8 cellular contexts compared by ENCODE assay signal in genomic region chr1:197146108-197147095, GRCh38. TPM values are rescaled to one million over a fixed set of nuclear protein-coding genes. Genes with fewer than 3 reads are reported as not detected.
DNase-seq lines count a peak whose midpoint lies in the region; ATAC-seq and TF ChIP-seq lines count a peak whose summit lies in the region.

Gene ASPM (minus strand): TSS chr1:197146669. CDS start chr1:197146437, 232 bp downstream.

- BruUV-seq in A673 (replicated peaks; lab: Mats Ljungman, UMichigan): TSS peak; percentile 57

- H3K36me3 ChIP-seq in A673 (ENCODE audit: insufficient read depth, low read length, poor library complexity, severe bottlenecking): peaks cover 32% of the 10 kb centered on the region

- DNase-seq in A673 (ENCODE audit: low spot score) (peak; percentile 98), NCI-H2171 (lab: John Stamatoyannopoulos, UW) (peak; percentile 93), UCSD-AML1 (lab: John Stamatoyannopoulos, UW; ENCODE audit: unreplicated experiment) (peak; percentile 87), brain pericyte (ENCODE audit: low read depth, low spot score) (peak; percentile 84), skeletal muscle cell (ENCODE audit: low read depth) (peak; percentile 79)

- H3K27me3 ChIP-seq in A673 (replicated peaks; ENCODE audit: insufficient read depth, low read depth, low read length, poor library complexity): no peaks in the 10 kb centered on the region

- CTCF ChIA-PET in A673 (lab: Charles Lee): no interaction called here

- intact Hi-C loops in A673 (cut with micrococcal nuclease; ENCODE audit: unreplicated experiment): no loop called here

- H3K4me3 ChIP-seq in A673 (ENCODE audit: low read depth, low read length, poor library complexity, severe bottlenecking) (peak within 1 kb of the TSS; percentile 71), iPS-11a (ENCODE audit: low read depth, low read length) (peak within 1 kb of the TSS; percentile 82), skeletal muscle cell (ENCODE audit: low read depth, low read length) (peak within 1 kb of the TSS; percentile 95)

- peaks cover 26% of the 10 kb centered on the region for H3K4me1 ChIP-seq in A673 (ENCODE audit: insufficient read depth, low read length, poor library complexity, severe bottlenecking)

- ATAC-seq in GM18868 (IDR thresholded peaks at IDR 0.05; ENCODE audit: unreplicated experiment) (peak; percentile 98), HG03103 (IDR thresholded peaks at IDR 0.05; ENCODE audit: low read depth, unreplicated experiment) (peak; percentile 97)

- peak within 1 kb of the TSS; percentile 87 for H3K27ac ChIP-seq in A673 (ENCODE audit: low read depth, low read length, poor library complexity, severe bottlenecking)

- H3K9me3 ChIP-seq in A673 (ENCODE audit: low read depth, low read length, poor library complexity, severe bottlenecking): no peaks in the 10 kb centered on the region

- POLR2A ChIA-PET in A673 (lab: Charles Lee; ENCODE audit: low non-redundant PET): no interaction called here

- no peak for TF ChIP-seq CTCF in A673 (conservative IDR thresholded peaks at IDR 0.05; ENCODE audit: low read depth, low read length)

RNA-seq across cellular contexts. Expression of gene ASPM, which starts in this region (rescaled TPM):
- 72.2 and 78.5 TPM in 2 replicates for total RNA-seq in A673 (2021)

Comparison
In these comparisons a context has a peak if more than half of its experiments do, and no peak if none do; other contexts are left out.
1. Peak in every context shown above with its lines: DNase-seq, ATAC-seq, H3K4me3 ChIP-seq and H3K27ac ChIP-seq.